23 cellular contexts compared by ENCODE assay signal in genomic region chr9:87543251-87543650, GRCh38. TPM values are rescaled to one million over a fixed set of nuclear protein-coding genes. Genes with fewer than 3 reads are reported as not detected.
DNase-seq lines count a peak whose midpoint lies in the region; ATAC-seq, FAIRE-seq and TF ChIP-seq lines count a peak whose summit lies in the region.
"Had no signal": no experiment of that assay in that cellular context is flagged by ENCODE, and none has a peak within 500 bp of the region (broad histone marks: within the 10 kb centered on the region; RNA-seq: fewer than 3 reads in every experiment).

No MANE protein-coding gene starts in this region.

- ATAC-seq in foreskin keratinocyte, result peak; percentile 24
- ATAC-seq in GM19328 (IDR thresholded peaks at IDR 0.05; ENCODE audit: unreplicated experiment), result no peak
- no peak for ATAC-seq in HG02610 (IDR thresholded peaks at IDR 0.05; ENCODE audit: unreplicated experiment)
- ATAC-seq: GM12878, HCT116 had no signal

- H3K36me3 Mint-ChIP-seq in MCF 10A (ENCODE audit: insufficient read depth, unreplicated experiment), result peaks cover 10% of the 10 kb centered on the region

- FAIRE-seq in bronchial epithelial cell (lab: Jason Lieb, UNC), result no peak
- FAIRE-seq: GM12878, GM18507 had no signal

- H3K4me3 ChIP-seq in breast epithelium (no peak overlapping the region), bronchial epithelial cell (ENCODE audit: low read depth, low read length) (no peak overlapping the region)
- H3K4me3 ChIP-seq: GM12878, PC-9, SK-N-MC had no signal

- H3K4me1 ChIP-seq in breast epithelium (no peaks in the 10 kb centered on the region), foreskin keratinocyte (no peaks in the 10 kb centered on the region)
- H3K4me1 ChIP-seq: Caco-2 had no signal

- H3K4me3 Mint-ChIP-seq in MCF 10A (ENCODE audit: unreplicated experiment), result no peak overlapping the region
- H3K4me3 Mint-ChIP-seq: CD14-positive monocyte had no signal

- POLR2A ChIA-PET in MCF 10A (lab: Yijun Ruan, JAX), result interaction anchor here (0.9 kb wide), 1 partner anchor 16 kb away, joined by 3 read pairs; no protein-coding TSS in a partner anchor

- H3K27ac ChIP-seq in breast epithelium, result no peak overlapping the region
- no peak overlapping the region for H3K27ac ChIP-seq in foreskin keratinocyte
- H3K27ac ChIP-seq: HL-60, PC-9, SK-N-MC had no signal

- no peaks in the 10 kb centered on the region for H3K9me3 Mint-ChIP-seq in MCF 10A (ENCODE audit: unreplicated experiment)
- H3K9me3 Mint-ChIP-seq: CD14-positive monocyte had no signal

- DNase-seq in MCF 10A (ENCODE audit: unreplicated experiment) (no peak), breast epithelium (ENCODE audit: low spot score in 2 of 2) (no peak), bronchial epithelial cell (ENCODE audit: low read depth) (peak; percentile 15), foreskin keratinocyte (no peak), CD1c-positive myeloid dendritic cell (ENCODE audit: extremely low spot score) (no peak), dermis blood vessel endothelial cell (no peak)
- DNase-seq: Caco-2, DMS53, NCI-H1048, NCI-H146, NCI-H2107, NCI-H446, NCI-H748 treated with DMSO at 0.1 percent for 48 hours, PC-9 had no signal

- intact Hi-C loops in MCF 10A (cut with micrococcal nuclease), result no loop called here
- intact Hi-C loops in breast epithelium (cut with DNase I; ENCODE audit: low total_unique reads), result no loop called here

- H3K27ac Mint-ChIP-seq in MCF 10A (ENCODE audit: low read depth, unreplicated experiment), result peak overlapping the region; percentile 39

- CTCF ChIA-PET in MCF 10A (lab: Yijun Ruan, JAX), result no interaction called here

- H3K27me3 ChIP-seq in breast epithelium (no peaks in the 10 kb centered on the region), bronchial epithelial cell (ENCODE audit: control insufficient read depth, insufficient read depth, low read length) (no peaks in the 10 kb centered on the region), foreskin keratinocyte (no peaks in the 10 kb centered on the region)

- H3K27me3 Mint-ChIP-seq in MCF 10A (ENCODE audit: insufficient read depth, unreplicated experiment), result no peaks in the 10 kb centered on the region

- H3K9me3 ChIP-seq in breast epithelium, result no peaks in the 10 kb centered on the region
- H3K9me3 ChIP-seq: Caco-2 had no signal

- H3K36me3 ChIP-seq in breast epithelium (no peaks in the 10 kb centered on the region), bronchial epithelial cell (ENCODE audit: control insufficient read depth, insufficient read depth, low read length) (no peaks in the 10 kb centered on the region)

- no peak for TF ChIP-seq CTCF in MCF 10A (IDR thresholded peaks at IDR 0.05; ENCODE audit: unreplicated experiment)
- TF ChIP-seq CTCF in breast epithelium (IDR thresholded peaks at IDR 0.05), result no peak
- TF ChIP-seq CTCF in bronchial epithelial cell (IDR thresholded peaks at IDR 0.05; ENCODE audit: insufficient read depth, low read length, severe bottlenecking), result no peak
- TF ChIP-seq CTCF in foreskin keratinocyte (conservative IDR thresholded peaks at IDR 0.05), result no peak

- peaks cover 30% of the 10 kb centered on the region for H3K4me1 Mint-ChIP-seq in MCF 10A (ENCODE audit: insufficient read depth, unreplicated experiment)

- TF ChIP-seq POLR2A in breast epithelium (IDR thresholded peaks at IDR 0.05), result no peak

- no TSS peak for BruUV-seq in MCF 10A (replicated peaks; lab: Mats Ljungman, UMichigan)

RNA-seq across cellular contexts. Expression of gene DAPK1, which starts 45.6 kb away (rescaled TPM):
- total RNA-seq in MCF 10A (2022) (19.7 and 35.7 TPM in 2 replicates), breast epithelium (10 to 100 TPM; 14.7 to 42.6 (median 34.5) TPM), bronchial epithelial cell (0.64 and 0.79 TPM in 2 replicates), foreskin keratinocyte (1.2 and 1.9 TPM in 2 replicates), dermis blood vessel endothelial cell (51.6 and 55.0 TPM in 2 replicates)
- 0.65 and 0.67 TPM in 2 replicates for polyA plus RNA-seq in foreskin keratinocyte
- total RNA-seq: G401 had no signal
